Comparison of ENCODE assay signal across 9 cellular contexts in the genomic region with DNA sequence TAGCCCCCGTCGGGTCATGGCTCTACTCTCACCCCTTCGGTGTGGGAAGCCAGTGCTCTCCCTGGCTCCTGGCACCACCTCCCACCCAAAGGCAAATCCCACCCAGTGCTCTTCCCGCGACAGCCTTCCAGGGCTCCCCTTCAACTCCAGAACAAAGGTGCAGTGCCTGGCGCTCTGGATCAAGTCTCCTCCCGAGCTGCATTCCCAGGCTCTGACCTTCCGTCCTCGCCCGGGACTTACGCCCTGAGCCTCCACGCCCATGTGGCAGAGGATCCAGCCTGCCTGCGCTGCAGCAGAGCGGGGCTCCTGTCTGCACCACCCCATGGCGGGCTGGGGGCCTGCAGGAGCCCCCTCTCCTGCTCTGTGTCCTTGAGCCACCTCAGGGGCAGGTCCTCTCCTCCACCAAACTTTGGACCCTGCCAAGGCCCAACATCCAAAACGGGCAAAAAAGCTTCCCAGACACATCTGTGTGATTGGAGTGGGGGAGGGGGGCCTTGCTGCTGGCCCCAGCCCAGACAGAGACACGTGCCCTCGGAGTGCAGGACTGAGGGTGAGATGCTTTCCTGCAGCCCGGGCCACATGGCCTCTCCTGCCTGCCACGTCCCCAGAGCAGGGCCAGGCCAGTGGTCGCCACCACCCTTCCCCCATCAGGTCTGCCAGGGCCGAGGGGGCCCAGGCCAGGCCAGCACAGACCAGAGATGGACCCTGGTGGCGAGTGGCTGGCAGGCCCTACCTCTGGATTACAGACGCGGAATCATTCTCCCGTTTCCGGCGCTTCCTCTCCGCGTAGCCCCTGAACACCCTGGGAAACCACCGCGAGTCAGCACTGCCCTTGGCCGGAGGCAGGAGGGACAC. TPM values are rescaled to one million over a fixed set of nuclear protein-coding genes. Genes with fewer than 3 reads are reported as not detected.
DNase-seq lines count a peak whose midpoint lies in the region; ATAC-seq and TF ChIP-seq lines count a peak whose summit lies in the region.
"Had no signal": no experiment of that assay in that cellular context is flagged by ENCODE, and none has a peak within 500 bp of the region (broad histone marks: within the 10 kb centered on the region; RNA-seq: fewer than 3 reads in every experiment).

No MANE protein-coding gene starts in this region.

- H3K36me3 Mint-ChIP-seq in naive thymus-derived CD4-positive, alpha-beta T cell: peaks cover 0 to 11% (median 0%) of the 10 kb centered on the region in 5 donors

- ATAC-seq in esophagus mucosa: peak; percentile 17
- no peak for ATAC-seq in naive thymus-derived CD4-positive, alpha-beta T cell
- no peak for ATAC-seq in GM21390 (IDR thresholded peaks at IDR 0.05; ENCODE audit: unreplicated experiment)
- no peak for ATAC-seq in GM19023 (IDR thresholded peaks at IDR 0.05; ENCODE audit: unreplicated experiment)
- no peak for ATAC-seq in GM21576 (IDR thresholded peaks at IDR 0.05; ENCODE audit: unreplicated experiment)

- intact Hi-C loops in naive thymus-derived CD4-positive, alpha-beta T cell (cut with micrococcal nuclease): loop anchor here (2.0 to 10.0 kb wide), 4 partner anchors 138 to 1210 kb away; a partner anchor contains a TSS

- peaks cover 85% of the 10 kb centered on the region for H3K4me1 ChIP-seq in BLaER1
- H3K4me1 ChIP-seq in Peyer's patch: peaks cover 8 to 53% (median 30%) of the 10 kb centered on the region in 4 donors
- H3K4me1 ChIP-seq in naive thymus-derived CD4-positive, alpha-beta T cell (ENCODE audit: control insufficient read depth in 2 of 2, insufficient read depth in 2 of 2, low read length in 2 of 2): peaks cover 29 to 51% of the 10 kb centered on the region in 2 donors

- H3K36me3 ChIP-seq in BLaER1: peaks cover 42% of the 10 kb centered on the region
- H3K36me3 ChIP-seq in Peyer's patch: peaks cover 0 to 27% (median 0%) of the 10 kb centered on the region in 3 donors
- peaks cover 0 to 30% (median 4%) of the 10 kb centered on the region in 3 experiments for H3K36me3 ChIP-seq in naive thymus-derived CD4-positive, alpha-beta T cell (ENCODE audit: control insufficient read depth in 2 of 3, insufficient read depth in 3 of 3, low read length in 3 of 3)

- H3K4me2 ChIP-seq in BLaER1: peak overlapping the region; percentile 99

- H3K9me3 ChIP-seq in BLaER1: no peaks in the 10 kb centered on the region
- H3K9me3 ChIP-seq in Peyer's patch: no peaks in the 10 kb centered on the region
- no peaks in the 10 kb centered on the region for H3K9me3 ChIP-seq in naive thymus-derived CD4-positive, alpha-beta T cell (ENCODE audit: control insufficient read depth in 2 of 3, low read length in 3 of 3)

- no peaks in the 10 kb centered on the region for H3K27me3 ChIP-seq in BLaER1
- H3K27me3 ChIP-seq in Peyer's patch: no peaks in the 10 kb centered on the region
- no peaks in the 10 kb centered on the region for H3K27me3 ChIP-seq in naive thymus-derived CD4-positive, alpha-beta T cell (ENCODE audit: control insufficient read depth in 2 of 2, insufficient read depth in 2 of 2, low read length in 2 of 2)

- H3K4me3 Mint-ChIP-seq in naive thymus-derived CD4-positive, alpha-beta T cell: peak overlapping the region; percentile 51 to 79 (median 68)

- no peaks in the 10 kb centered on the region for H3K27me3 Mint-ChIP-seq in naive thymus-derived CD4-positive, alpha-beta T cell

- H3K4me3 ChIP-seq in BLaER1 (peak overlapping the region; percentile 59), Peyer's patch (peak overlapping the region; percentile 43 to 54 (median 48))
- peak overlapping the region; percentile 11 for H3K4me3 ChIP-seq in naive thymus-derived CD4-positive, alpha-beta T cell (ENCODE audit: low read length)

- DNase-seq in Peyer's patch (peak in 2 of 3 donors; percentile 73 to 85), LoVo (ENCODE audit: low spot score) (no peak)
- peak in 3 of 9 donors; percentile 8 to 21 (median 16) for DNase-seq in naive thymus-derived CD4-positive, alpha-beta T cell
- DNase-seq: NCI-H187 treated with DMSO at 0.1 percent for 48 hours had no signal

- H3K27ac ChIP-seq in BLaER1 (peak overlapping the region; percentile 5), Peyer's patch (peak overlapping the region; percentile 72 to 99 (median 86))
- H3K27ac ChIP-seq in naive thymus-derived CD4-positive, alpha-beta T cell (ENCODE audit: low read depth, low read length): peak overlapping the region; percentile 66

- peaks cover 69% of the 10 kb centered on the region for H4K20me1 ChIP-seq in BLaER1

- peak overlapping the region in 8 of 9 donors; percentile 54 to 80 (median 66) for H3K27ac Mint-ChIP-seq in naive thymus-derived CD4-positive, alpha-beta T cell

- CTCF ChIA-PET in naive thymus-derived CD4-positive, alpha-beta T cell (lab: Charles Lee): no interaction called here

- peak overlapping the region; percentile 57; the same call in 1 of the 2 replicates for H3K9ac ChIP-seq in BLaER1

- H3K9me3 Mint-ChIP-seq in naive thymus-derived CD4-positive, alpha-beta T cell: peaks cover 0 to 3% (median 0%) of the 10 kb centered on the region in 11 donors

- peaks cover 5 to 65% (median 38%) of the 10 kb centered on the region in 7 donors for H3K4me1 Mint-ChIP-seq in naive thymus-derived CD4-positive, alpha-beta T cell

- POLR2A ChIA-PET in naive thymus-derived CD4-positive, alpha-beta T cell (lab: Charles Lee): interaction anchor here (1.4 kb wide), 1 partner anchor 11 kb away, joined by 4 read pairs; no protein-coding TSS in a partner anchor

- TF ChIP-seq CTCF in Peyer's patch (IDR thresholded peaks at IDR 0.05): no peak

- peak; percentile 61 to 66 for TF ChIP-seq POLR2A in Peyer's patch (IDR thresholded peaks at IDR 0.05)

RNA-seq across cellular contexts. Expression of a gene that starts 4.4 kb away (rescaled TPM):
- total RNA-seq in Peyer's patch: 100 to 1,000 TPM in 3 of 4 donors, 10 to 100 TPM in 1; 47.0 to 135 (median 117) TPM
- total RNA-seq in esophagus mucosa: 13.9 TPM
- total RNA-seq in naive thymus-derived CD4-positive, alpha-beta T cell: 10 to 100 TPM; 22.9 to 92.0 (median 57.3) TPM
- polyA plus RNA-seq in naive thymus-derived CD4-positive, alpha-beta T cell: 10 to 100 TPM; 10.9 to 21.4 TPM

RNA-seq across cellular contexts. Expression of a gene that starts 13.6 kb away (rescaled TPM):
- total RNA-seq in Peyer's patch (100 to 1,000 TPM in 2 of 4 donors, 10 to 100 TPM in 2; 26.4 to 143 (median 104) TPM), esophagus mucosa (not detected)
- total RNA-seq in naive thymus-derived CD4-positive, alpha-beta T cell: not detected
- not detected for polyA plus RNA-seq in naive thymus-derived CD4-positive, alpha-beta T cell

RNA-seq across cellular contexts. Expression of a gene that starts 31.5 kb away (rescaled TPM):
- total RNA-seq in Peyer's patch: 10 to 100 TPM; 28.2 to 37.3 (median 33.2) TPM
- total RNA-seq in esophagus mucosa: 5.5 TPM
- total RNA-seq in naive thymus-derived CD4-positive, alpha-beta T cell: 10 to 100 TPM in 2 of 5 experiments, 1 to 10 TPM in 2, under 1 TPM in 1; 0.94 to 11.1 (median 6.0) TPM
- polyA plus RNA-seq in naive thymus-derived CD4-positive, alpha-beta T cell: 1 to 10 TPM in 1 of 2 donors, under 1 TPM in 1; 0.73 to 2.6 TPM

RNA-seq across cellular contexts. Expression of a gene that starts 31.8 kb away (rescaled TPM):
- total RNA-seq in Peyer's patch (10 to 100 TPM; 38.7 to 82.4 (median 61.6) TPM), esophagus mucosa (8.1 TPM)
- total RNA-seq in naive thymus-derived CD4-positive, alpha-beta T cell: 10 to 100 TPM; 11.7 to 27.2 (median 24.7) TPM
- 1 to 10 TPM; 3.5 to 7.6 TPM for polyA plus RNA-seq in naive thymus-derived CD4-positive, alpha-beta T cell

Comparison
In these comparisons a context has a peak if more than half of its experiments do, and no peak if none do; other contexts are left out.
1. H3K27ac ChIP-seq: peak in every context shown above with its lines; median percentile 86 in Peyer's patch; 66 in naive thymus-derived CD4-positive, alpha-beta T cell; 5 in BLaER1.
2. RNA of a gene that starts 13.6 kb away (total RNA-seq): 26.4 to 143 TPM in Peyer's patch; not detected in esophagus mucosa (single experiment) and not detected in naive thymus-derived CD4-positive, alpha-beta T cell; every median in the first group is over 10 times any median in the second.
3. Peak in every context shown above with its lines, with median percentiles within 50 percentile points of each other: H3K4me3 ChIP-seq.